1 cellular context compared by ENCODE assay signal in genomic region chr4:84957509-84958420, GRCh38.
TF ChIP-seq lines count a peak whose summit lies in the region.

No MANE protein-coding gene starts in this region.

TF ChIP-seq in GM23338, 12 proteins besides CTCF, POLR2A, EP300 and RAD21:
- TF ChIP-seq, protein P1, sequence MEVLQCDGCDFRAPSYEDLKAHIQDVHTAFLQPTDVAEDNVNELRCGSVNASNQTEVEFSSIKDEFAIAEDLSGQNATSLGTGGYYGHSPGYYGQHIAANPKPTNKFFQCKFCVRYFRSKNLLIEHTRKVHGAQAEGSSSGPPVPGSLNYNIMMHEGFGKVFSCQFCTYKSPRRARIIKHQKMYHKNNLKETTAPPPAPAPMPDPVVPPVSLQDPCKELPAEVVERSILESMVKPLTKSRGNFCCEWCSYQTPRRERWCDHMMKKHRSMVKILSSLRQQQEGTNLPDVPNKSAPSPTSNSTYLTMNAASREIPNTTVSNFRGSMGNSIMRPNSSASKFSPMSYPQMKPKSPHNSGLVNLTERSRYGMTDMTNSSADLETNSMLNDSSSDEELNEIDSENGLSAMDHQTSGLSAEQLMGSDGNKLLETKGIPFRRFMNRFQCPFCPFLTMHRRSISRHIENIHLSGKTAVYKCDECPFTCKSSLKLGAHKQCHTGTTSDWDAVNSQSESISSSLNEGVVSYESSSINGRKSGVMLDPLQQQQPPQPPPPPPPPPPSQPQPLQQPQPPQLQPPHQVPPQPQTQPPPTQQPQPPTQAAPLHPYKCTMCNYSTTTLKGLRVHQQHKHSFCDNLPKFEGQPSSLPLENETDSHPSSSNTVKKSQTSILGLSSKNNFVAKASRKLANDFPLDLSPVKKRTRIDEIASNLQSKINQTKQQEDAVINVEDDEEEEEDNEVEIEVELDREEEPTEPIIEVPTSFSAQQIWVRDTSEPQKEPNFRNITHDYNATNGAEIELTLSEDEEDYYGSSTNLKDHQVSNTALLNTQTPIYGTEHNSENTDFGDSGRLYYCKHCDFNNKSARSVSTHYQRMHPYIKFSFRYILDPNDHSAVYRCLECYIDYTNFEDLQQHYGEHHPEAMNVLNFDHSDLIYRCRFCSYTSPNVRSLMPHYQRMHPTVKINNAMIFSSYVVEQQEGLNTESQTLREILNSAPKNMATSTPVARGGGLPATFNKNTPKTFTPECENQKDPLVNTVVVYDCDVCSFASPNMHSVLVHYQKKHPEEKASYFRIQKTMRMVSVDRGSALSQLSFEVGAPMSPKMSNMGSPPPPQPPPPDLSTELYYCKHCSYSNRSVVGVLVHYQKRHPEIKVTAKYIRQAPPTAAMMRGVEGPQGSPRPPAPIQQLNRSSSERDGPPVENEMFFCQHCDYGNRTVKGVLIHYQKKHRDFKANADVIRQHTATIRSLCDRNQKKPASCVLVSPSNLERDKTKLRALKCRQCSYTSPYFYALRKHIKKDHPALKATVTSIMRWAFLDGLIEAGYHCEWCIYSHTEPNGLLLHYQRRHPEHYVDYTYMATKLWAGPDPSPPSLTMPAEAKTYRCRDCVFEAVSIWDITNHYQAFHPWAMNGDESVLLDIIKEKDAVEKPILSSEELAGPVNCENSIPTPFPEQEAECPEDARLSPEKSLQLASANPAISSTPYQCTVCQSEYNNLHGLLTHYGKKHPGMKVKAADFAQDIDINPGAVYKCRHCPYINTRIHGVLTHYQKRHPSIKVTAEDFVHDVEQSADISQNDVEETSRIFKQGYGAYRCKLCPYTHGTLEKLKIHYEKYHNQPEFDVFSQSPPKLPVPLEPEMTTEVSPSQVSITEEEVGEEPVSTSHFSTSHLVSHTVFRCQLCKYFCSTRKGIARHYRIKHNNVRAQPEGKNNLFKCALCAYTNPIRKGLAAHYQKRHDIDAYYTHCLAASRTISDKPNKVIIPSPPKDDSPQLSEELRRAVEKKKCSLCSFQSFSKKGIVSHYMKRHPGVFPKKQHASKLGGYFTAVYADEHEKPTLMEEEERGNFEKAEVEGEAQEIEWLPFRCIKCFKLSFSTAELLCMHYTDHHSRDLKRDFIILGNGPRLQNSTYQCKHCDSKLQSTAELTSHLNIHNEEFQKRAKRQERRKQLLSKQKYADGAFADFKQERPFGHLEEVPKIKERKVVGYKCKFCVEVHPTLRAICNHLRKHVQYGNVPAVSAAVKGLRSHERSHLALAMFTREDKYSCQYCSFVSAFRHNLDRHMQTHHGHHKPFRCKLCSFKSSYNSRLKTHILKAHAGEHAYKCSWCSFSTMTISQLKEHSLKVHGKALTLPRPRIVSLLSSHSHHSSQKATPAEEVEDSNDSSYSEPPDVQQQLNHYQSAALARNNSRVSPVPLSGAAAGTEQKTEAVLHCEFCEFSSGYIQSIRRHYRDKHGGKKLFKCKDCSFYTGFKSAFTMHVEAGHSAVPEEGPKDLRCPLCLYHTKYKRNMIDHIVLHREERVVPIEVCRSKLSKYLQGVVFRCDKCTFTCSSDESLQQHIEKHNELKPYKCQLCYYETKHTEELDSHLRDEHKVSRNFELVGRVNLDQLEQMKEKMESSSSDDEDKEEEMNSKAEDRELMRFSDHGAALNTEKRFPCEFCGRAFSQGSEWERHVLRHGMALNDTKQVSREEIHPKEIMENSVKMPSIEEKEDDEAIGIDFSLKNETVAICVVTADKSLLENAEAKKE (CRISPR knock-in tag; IDR thresholded peaks at IDR 0.05) = no peak
- no peak for TF ChIP-seq EZH2phosphoT487 (IDR thresholded peaks at IDR 0.05; ENCODE audit: unreplicated experiment)
- no peak for TF ChIP-seq EZH2 (IDR thresholded peaks at IDR 0.05; ENCODE audit: low read depth, unreplicated experiment)
- TF ChIP-seq ETS1 (IDR thresholded peaks at IDR 0.05) = no peak
- no peak for TF ChIP-seq JUNB (IDR thresholded peaks at IDR 0.05; ENCODE audit: unreplicated experiment)
- TF ChIP-seq NANOG (IDR thresholded peaks at IDR 0.05; ENCODE audit: borderline replicate concordance) = no peak
- no peak for TF ChIP-seq STAT1 (IDR thresholded peaks at IDR 0.05; ENCODE audit: unreplicated experiment)
- no peak for TF ChIP-seq POLR2AphosphoS5 (IDR thresholded peaks at IDR 0.05; ENCODE audit: low read depth)
- TF ChIP-seq ZNF114 (CRISPR knock-in tag; IDR thresholded peaks at IDR 0.05) = no peak
- no peak for TF ChIP-seq CREB1 (CRISPR knock-in tag; IDR thresholded peaks at IDR 0.05; ENCODE audit: low read depth)
- no peak for TF ChIP-seq REST (IDR thresholded peaks at IDR 0.05; ENCODE audit: unreplicated experiment)
